In genomic region chr1:206204159-206204511, GRCh38 we compare ENCODE assay signal across 8 cellular contexts. TPM values are rescaled to one million over a fixed set of nuclear protein-coding genes. Genes with fewer than 3 reads are reported as not detected.
DNase-seq lines count a peak whose midpoint lies in the region; ATAC-seq and TF ChIP-seq lines count a peak whose summit lies in the region.
"Not testable (repeated sequence)": the region's sequence is repeated elsewhere in the genome, so short reads cannot be mapped to it uniquely, and the experiment has no call there.

No MANE protein-coding gene starts in this region.

- not testable (repeated sequence) for H3K27ac ChIP-seq in A673 (ENCODE audit: low read depth, low read length, poor library complexity, severe bottlenecking); GM23338 (ENCODE audit: low read depth)
- H3K27ac ChIP-seq in Peyer's patch (peak overlapping the region in 1 of 4 donors; percentile 59), coronary artery (peak overlapping the region in 1 of 2 donors; percentile 84), left ventricle myocardium inferior (replicated peaks) (peak overlapping the region; percentile 77)

- TF ChIP-seq POLR2A in Peyer's patch (IDR thresholded peaks at IDR 0.05) = not testable (repeated sequence)

- H3K27me3 ChIP-seq in A673 (replicated peaks; ENCODE audit: insufficient read depth, low read depth, low read length, poor library complexity); GM23338 (ENCODE audit: insufficient read depth); Peyer's patch; left ventricle myocardium inferior (ENCODE audit: low read depth): not testable (repeated sequence)

- not testable (repeated sequence) for TF ChIP-seq CTCF in A673 (conservative IDR thresholded peaks at IDR 0.05; ENCODE audit: low read depth, low read length); GM23338 (conservative IDR thresholded peaks at IDR 0.05; ENCODE audit: low read depth in 2 of 2); Peyer's patch (IDR thresholded peaks at IDR 0.05); coronary artery (IDR thresholded peaks at IDR 0.05); left ventricle myocardium inferior (IDR thresholded peaks at IDR 0.05; ENCODE audit: borderline replicate concordance); natural killer cell (IDR thresholded peaks at IDR 0.05)

- not testable (repeated sequence) for H3K36me3 Mint-ChIP-seq in GM23338 (ENCODE audit: low read depth); activated T-helper 2 cell treated with anti-CD3 and anti-CD28 coated beads, Interferon-gamma antibody, Interleukin-2, Interleukin-4, amounts not matched to agents 10 μg/mL and 5 μg/mL and 100 μg/mL, durations not matched to agents 14 hours and 24 hours and 36 hours (ENCODE audit: low read depth); natural killer cell

- H3K4me1 ChIP-seq in A673 (ENCODE audit: insufficient read depth, low read length, poor library complexity, severe bottlenecking); GM23338 (ENCODE audit: insufficient read depth); Peyer's patch; left ventricle myocardium inferior: not testable (repeated sequence)

- not testable (repeated sequence) for H2AFZ ChIP-seq in GM23338

- H3K27me3 Mint-ChIP-seq in GM23338 (ENCODE audit: insufficient read depth, low read depth, poor library complexity); activated T-helper 2 cell treated with anti-CD3 and anti-CD28 coated beads, Interferon-gamma antibody, Interleukin-2, Interleukin-4, amounts not matched to agents 10 μg/mL and 5 μg/mL and 100 μg/mL, durations not matched to agents 14 hours and 24 hours and 36 hours (ENCODE audit: low read depth); natural killer cell (ENCODE audit: low read depth in 2 of 2): not testable (repeated sequence)

- CTCF ChIA-PET in A673 (lab: Charles Lee) = not testable (repeated sequence)

- H3K4me3 ChIP-seq in A673 (ENCODE audit: low read depth, low read length, poor library complexity, severe bottlenecking) (peak overlapping the region; percentile 35), GM23338 (peak overlapping the region; percentile 45; the same call in 1 of the 2 replicates), Peyer's patch (peak overlapping the region in 3 of 4 donors; percentile 30 to 47 (median 46)), coronary artery (peak overlapping the region; percentile 66), left ventricle myocardium inferior (peak overlapping the region; percentile 72)

- not testable (repeated sequence) for H3K9me3 Mint-ChIP-seq in GM23338; activated T-helper 2 cell treated with anti-CD3 and anti-CD28 coated beads, Interferon-gamma antibody, Interleukin-2, Interleukin-4, amounts not matched to agents 10 μg/mL and 5 μg/mL and 100 μg/mL, durations not matched to agents 14 hours and 24 hours and 36 hours; natural killer cell

- not testable (repeated sequence) for H3K79me2 ChIP-seq in GM23338 (replicated peaks; ENCODE audit: insufficient read depth)

- intact Hi-C loops in A673 (cut with micrococcal nuclease; ENCODE audit: unreplicated experiment); activated T-helper 2 cell treated with anti-CD3 and anti-CD28 coated beads, Interferon-gamma antibody, Interleukin-2, Interleukin-4, amounts not matched to agents 10 μg/mL and 5 μg/mL and 100 μg/mL, durations not matched to agents 14 hours and 24 hours and 36 hours (cut with micrococcal nuclease); left ventricle myocardium inferior (cut with micrococcal nuclease); natural killer cell (cut with micrococcal nuclease): not testable (repeated sequence)

- ATAC-seq in GM23338 = peak; percentile 0; the same call in 1 of the 3 replicates
- not testable (repeated sequence) for ATAC-seq in natural killer cell

- H3K4me3 Mint-ChIP-seq in GM23338 (peak overlapping the region; percentile 64; the same call in 2 of the 3 replicates), natural killer cell (peak overlapping the region; percentile 68)
- H3K4me3 Mint-ChIP-seq in activated T-helper 2 cell treated with anti-CD3 and anti-CD28 coated beads, Interferon-gamma antibody, Interleukin-2, Interleukin-4, amounts not matched to agents 10 μg/mL and 5 μg/mL and 100 μg/mL, durations not matched to agents 14 hours and 24 hours and 36 hours (ENCODE audit: low read depth) = peak overlapping the region; percentile 68

- H3F3A ChIP-seq in GM23338 (replicated peaks; ENCODE audit: low read depth) = not testable (repeated sequence)

- H3K4me1 Mint-ChIP-seq in GM23338; activated T-helper 2 cell treated with anti-CD3 and anti-CD28 coated beads, Interferon-gamma antibody, Interleukin-2, Interleukin-4, amounts not matched to agents 10 μg/mL and 5 μg/mL and 100 μg/mL, durations not matched to agents 14 hours and 24 hours and 36 hours (ENCODE audit: low read depth); natural killer cell: not testable (repeated sequence)

- not testable (repeated sequence) for BruUV-seq in A673 (replicated peaks; lab: Mats Ljungman, UMichigan)

- not testable (repeated sequence) for H3K36me3 ChIP-seq in A673 (ENCODE audit: insufficient read depth, low read length, poor library complexity, severe bottlenecking); GM23338 (ENCODE audit: insufficient read depth); Peyer's patch; left ventricle myocardium inferior

- not testable (repeated sequence) for H3K27ac Mint-ChIP-seq in GM23338; activated T-helper 2 cell treated with anti-CD3 and anti-CD28 coated beads, Interferon-gamma antibody, Interleukin-2, Interleukin-4, amounts not matched to agents 10 μg/mL and 5 μg/mL and 100 μg/mL, durations not matched to agents 14 hours and 24 hours and 36 hours; natural killer cell

- DNase-seq in A673 (ENCODE audit: low spot score); GM23338 (ENCODE audit: low spot score); Peyer's patch; activated T-helper 2 cell treated with anti-CD3 and anti-CD28 coated beads, Interferon-gamma antibody, Interleukin-2, Interleukin-4, amounts not matched to agents 10 μg/mL and 5 μg/mL and 100 μg/mL, durations not matched to agents 14 hours and 24 hours and 36 hours (ENCODE audit: low spot score); coronary artery (ENCODE audit: low spot score): not testable (repeated sequence)
- DNase-seq in left ventricle myocardium inferior (peak; percentile 13), natural killer cell (peak; percentile 15)
- peak; percentile 3 for DNase-seq in stimulated activated CD4-positive, alpha-beta T cell treated with anti-CD3 and anti-CD28 coated beads, Interleukin-4, amount 100 ng/mL, for 24 hours

- H3K4me2 ChIP-seq in GM23338 = not testable (repeated sequence)

- not testable (repeated sequence) for H3K9me2 ChIP-seq in GM23338 (ENCODE audit: insufficient read depth)

- H4K20me1 ChIP-seq in GM23338 (replicated peaks; ENCODE audit: insufficient read depth) = not testable (repeated sequence)

- H3K9me3 ChIP-seq in A673 (ENCODE audit: low read depth, low read length, poor library complexity, severe bottlenecking); Peyer's patch; left ventricle myocardium inferior (replicated peaks): not testable (repeated sequence)

- POLR2A ChIA-PET in A673 (lab: Charles Lee; ENCODE audit: low non-redundant PET) = not testable (repeated sequence)

RNA-seq across cellular contexts. Expression of gene SRGAP2, which starts 0.8 kb away (rescaled TPM):
- 75.4 and 92.8 TPM in 2 replicates for total RNA-seq in A673 (2021)
- 69.2 and 77.8 TPM in 2 replicates for total RNA-seq in GM23338 (2014; rRNA removed; shearing (Covaris generic))
- polyA plus RNA-seq in GM23338 (2016; fragmentation: Nextera tagmentation; extraction: Ambion mirVana) = 41.4 and 48.3 TPM in 2 replicates
- 10 to 100 TPM; 14.2 to 80.0 (median 25.4) TPM for total RNA-seq in Peyer's patch
- total RNA-seq in activated T-helper 2 cell treated with anti-CD3 and anti-CD28 coated beads, Interferon-gamma antibody, Interleukin-2, Interleukin-4, amounts not matched to agents 10 μg/mL and 5 μg/mL and 100 μg/mL, durations not matched to agents 14 hours and 24 hours and 36 hours = 142 and 157 TPM in 2 replicates
- 15.6 TPM for total RNA-seq in left ventricle myocardium inferior
- 10 to 100 TPM; 40.6 to 62.8 (median 56.0) TPM for total RNA-seq in natural killer cell

RNA-seq across cellular contexts. Expression of gene FAM72A, which starts 1.5 kb away (rescaled TPM):
- 20.6 and 22.4 TPM in 2 replicates for total RNA-seq in A673 (2021)
- total RNA-seq in GM23338 (2014; rRNA removed; shearing (Covaris generic)) = 15.3 and 19.1 TPM in 2 replicates
- 24.0 and 26.7 TPM in 2 replicates for polyA plus RNA-seq in GM23338 (2016; fragmentation: Nextera tagmentation; extraction: Ambion mirVana)
- under 1 TPM in 1 of 4 donors, not detected in 3; 0.80 TPM for total RNA-seq in Peyer's patch
- 28.2 and 29.5 TPM in 2 replicates for total RNA-seq in activated T-helper 2 cell treated with anti-CD3 and anti-CD28 coated beads, Interferon-gamma antibody, Interleukin-2, Interleukin-4, amounts not matched to agents 10 μg/mL and 5 μg/mL and 100 μg/mL, durations not matched to agents 14 hours and 24 hours and 36 hours
- total RNA-seq in left ventricle myocardium inferior = not detected
- 1 to 10 TPM in 2 of 3 donors, under 1 TPM in 1; 0.60 to 2.4 (median 1.8) TPM for total RNA-seq in natural killer cell
